In genomic region chr11:119206512-119207299, GRCh38 we compare ENCODE assay signal across 8 cellular contexts. TPM values are rescaled to one million over a fixed set of nuclear protein-coding genes. Genes with fewer than 3 reads are reported as not detected.
DNase-seq lines count a peak whose midpoint lies in the region; FAIRE-seq and TF ChIP-seq lines count a peak whose summit lies in the region.

No MANE protein-coding gene starts in this region.

- 0% methylated on average over 6 of the region's 40 CpGs; no CpG with 5 or more reads in 1 of the 2 experiments for WGBS in H1 (ENCODE audit: extremely low coverage in 1 of 2, insufficient coverage in 1 of 2, insufficient read length in 1 of 2, insufficient replicate concordance in 2 of 2, low coverage in 1 of 2, low lambda C conversion rate in 2 of 2, missing lambda C conversion rate in 1 of 2), 2 experiments

- H3K79me2 ChIP-seq in H1 (ENCODE audit: control insufficient read depth in 1 of 2, insufficient read depth in 2 of 2, low read length in 2 of 2): peaks cover 23 to 49% of the 10 kb centered on the region in 2 experiments

- peaks cover 2% of the 10 kb centered on the region for H3K36me3 Mint-ChIP-seq in activated CD4-positive, alpha-beta memory T cell treated with anti-CD3 and anti-CD28 coated beads for 36 hours

- peak overlapping the region; percentile 68 for H3K4me3 ChIP-seq in Jurkat, Clone E6-1 (ENCODE audit: low read length)
- H3K4me3 ChIP-seq in H1 (ENCODE audit: extremely low read depth in 1 of 4, insufficient read depth in 2 of 4, low read depth in 3 of 4, low read length in 4 of 4) (peak overlapping the region; percentile 92 to 100 (median 94)), mononuclear cell (ENCODE audit: low read length) (peak overlapping the region; percentile 83)

- no peak for TF ChIP-seq RAD21 in H1 (IDR thresholded peaks at IDR 0.05 in 1 of 2, conservative IDR thresholded peaks at IDR 0.05 in 1 of 2; ENCODE audit: low read depth in 2 of 2, low read length in 2 of 2)

- no peak for TF ChIP-seq CTCF in GM20000 (IDR thresholded peaks at IDR 0.05; ENCODE audit: extremely low read depth, missing control alignments)
- no peak for TF ChIP-seq CTCF in H1 (IDR thresholded peaks at IDR 0.05; ENCODE audit: control extremely low read depth in 1 of 3, insufficient read depth in 1 of 3, low read depth in 1 of 3, low read length in 3 of 3)

- H3K27me3 Mint-ChIP-seq in activated CD4-positive, alpha-beta memory T cell treated with anti-CD3 and anti-CD28 coated beads for 36 hours: no peaks in the 10 kb centered on the region

- TF ChIP-seq EP300 in H1 (IDR thresholded peaks at IDR 0.05; ENCODE audit: borderline replicate concordance in 1 of 2, low read depth in 2 of 2, low read length in 2 of 2): no peak

- H3K4ac ChIP-seq in H1 (replicated peaks; ENCODE audit: insufficient read length, low read depth, low read length): peak overlapping the region; percentile 72

- no peak for TF ChIP-seq POLR2A in H1 (IDR thresholded peaks at IDR 0.05; ENCODE audit: control extremely low read depth in 1 of 2, low read depth in 2 of 2, low read length in 2 of 2)

- 0 out of 2 replicates have a peak, but pooled peaks cover 3% of the 10 kb centered on the region for H3K79me1 ChIP-seq in H1 (ENCODE audit: low read depth, low read length)

- H3K9me3 ChIP-seq in H1 (ENCODE audit: insufficient read depth in 2 of 2, low read depth in 1 of 2, low read length in 1 of 2) (no peaks in the 10 kb centered on the region), mononuclear cell (ENCODE audit: low read depth, low read length) (no peaks in the 10 kb centered on the region)

- H2AFZ ChIP-seq in H1 (ENCODE audit: low read length): no peak overlapping the region

- peak overlapping the region; percentile 75 to 96 for H3K4me2 ChIP-seq in H1 (ENCODE audit: insufficient read depth in 1 of 2, low read depth in 2 of 2, low read length in 2 of 2)

- H2AK5ac ChIP-seq in H1 (ENCODE audit: low read depth, low read length): peak overlapping the region; percentile 39; the same call in 1 of the 2 replicates

- peak overlapping the region; percentile 91 for H3K4me3 Mint-ChIP-seq in activated CD4-positive, alpha-beta memory T cell treated with anti-CD3 and anti-CD28 coated beads for 36 hours

- CTCF ChIA-PET in activated CD4-positive, alpha-beta memory T cell treated with anti-CD3 and anti-CD28 coated beads for 36 hours (lab: Charles Lee): interaction anchor here (0.6 to 3.5 kb wide), 39 partner anchors 9 to 175 kb away, joined by 3 to 62 read pairs (median 5); partner anchors contain the start of genes C2CD2L, HYOU1 and MCAM
- CTCF ChIA-PET in H1 (lab: Charles Lee; ENCODE audit: partially characterized antibody): interaction anchor here (0.7 to 20.1 kb wide), 15 partner anchors 10 to 131 kb away, joined by 3 to 367 read pairs (median 3); partner anchors contain the start of gene ABCG4

- H2BK5ac ChIP-seq in H1 (ENCODE audit: low read depth, low read length): peak overlapping the region; percentile 95

- H4K5ac ChIP-seq in H1 (ENCODE audit: insufficient read length, low read depth, low read length): peak overlapping the region; percentile 90

- H3K14ac ChIP-seq in H1 (ENCODE audit: insufficient read length): peak overlapping the region; percentile 99

- peak overlapping the region; percentile 85 for H3K27ac Mint-ChIP-seq in activated CD4-positive, alpha-beta memory T cell treated with anti-CD3 and anti-CD28 coated beads for 36 hours

- H3K36me3 ChIP-seq in H1 (ENCODE audit: control insufficient read depth in 2 of 4, insufficient read depth in 4 of 4, low read length in 3 of 4): no peaks in the 10 kb centered on the region

- H3K18ac ChIP-seq in H1 (ENCODE audit: extremely low read depth, low read length): peak overlapping the region; percentile 97

- no peak overlapping the region for H2BK120ac ChIP-seq in H1 (replicated peaks; ENCODE audit: low read depth, low read length)

- peak overlapping the region; percentile 73 for H3K56ac ChIP-seq in H1 (replicated peaks; ENCODE audit: insufficient read length, low read depth, low read length)

- H2BK15ac ChIP-seq in H1 (ENCODE audit: low read length): 0 out of 2 replicates have a peak overlapping the region, but pooled peaks have one; percentile 8

- 0 out of 2 replicates have a peak overlapping the region, but pooled peaks have one; percentile 39 for H2BK12ac ChIP-seq in H1 (ENCODE audit: low read depth, low read length)

- H4K8ac ChIP-seq in H1 (ENCODE audit: extremely low read depth, insufficient read depth, low read length): peak overlapping the region; percentile 90; the same call in 1 of the 2 replicates

- no peak overlapping the region for H2BK20ac ChIP-seq in H1 (ENCODE audit: low read length)

- DNase-seq in C1 segment of cervical spinal cord (lab: John Stamatoyannopoulos, UW) (peak in 8 of 14 donors; percentile 17 to 72 (median 35)), GM20000 (ENCODE audit: low spot score) (peak; percentile 86), H1 (ENCODE audit: low read depth in 1 of 2, low spot score in 2 of 2) (peak in 1 of 2 experiments; percentile 81), GM19240 (ENCODE audit: insufficient read length, low spot score) (no peak)
- no peak for DNase-seq in Jurkat, Clone E6-1 (ENCODE audit: low read depth, low spot score)
- DNase-seq in activated CD4-positive, alpha-beta memory T cell treated with anti-CD3 and anti-CD28 coated beads for 36 hours: peak; percentile 74
- peak; percentile 1 to 16 for DNase-seq in stimulated activated CD8-positive, alpha-beta memory T cell treated with anti-CD3 and anti-CD28 coated beads, Interleukin-2, amount 100 ng/mL, for 1 hour (ENCODE audit: low read depth in 2 of 2)

- peak overlapping the region; percentile 70 to 85 (median 80) for H3K9ac ChIP-seq in H1 (replicated peaks in 1 of 4; ENCODE audit: extremely low read depth in 1 of 4, low read depth in 3 of 4, low read length in 3 of 4)

- H3K4me1 ChIP-seq in H1 (replicated peaks in 1 of 4; ENCODE audit: control insufficient read depth in 3 of 4, insufficient read depth in 4 of 4, low read length in 3 of 4): peaks cover 4 to 10% (median 6%) of the 10 kb centered on the region in 4 experiments; a peak in 6 of 7 replicates
- peaks cover 49% of the 10 kb centered on the region for H3K4me1 ChIP-seq in mononuclear cell (ENCODE audit: insufficient read depth, low read length)

- intact Hi-C loops in activated CD4-positive, alpha-beta memory T cell treated with anti-CD3 and anti-CD28 coated beads for 36 hours (cut with micrococcal nuclease): loop anchor here (1.0 to 2.0 kb wide), 4 partner anchors 12 to 100 kb away; no protein-coding TSS in a partner anchor

- H3K23me2 ChIP-seq in H1 (ENCODE audit: low read depth, low read length): peaks cover 9% of the 10 kb centered on the region

- H3K9me3 Mint-ChIP-seq in activated CD4-positive, alpha-beta memory T cell treated with anti-CD3 and anti-CD28 coated beads for 36 hours: no peaks in the 10 kb centered on the region

- peak overlapping the region; percentile 89; the same call in 1 of the 2 replicates for H3K27ac ChIP-seq in H1 (ENCODE audit: low read depth, low read length)

- peak overlapping the region; percentile 94 for H4K91ac ChIP-seq in H1 (replicated peaks; ENCODE audit: insufficient read length, low read length)

- H4K20me1 ChIP-seq in H1 (replicated peaks in 1 of 2; ENCODE audit: control insufficient read depth in 1 of 2, insufficient read depth in 2 of 2, low read length in 2 of 2): peaks cover 5 to 9% of the 10 kb centered on the region in 2 experiments

- no peak for FAIRE-seq in H1 (lab: Jason Lieb, UNC)

- H3K27me3 ChIP-seq in H1 (replicated peaks in 1 of 4; ENCODE audit: control insufficient read depth in 3 of 4, extremely low read depth in 1 of 4, insufficient read depth in 3 of 4, low read length in 3 of 4): no peaks in the 10 kb centered on the region
- no peaks in the 10 kb centered on the region for H3K27me3 ChIP-seq in mononuclear cell (ENCODE audit: insufficient read depth, low read length)

- H3K4me1 Mint-ChIP-seq in activated CD4-positive, alpha-beta memory T cell treated with anti-CD3 and anti-CD28 coated beads for 36 hours (ENCODE audit: low read depth): peaks cover 25% of the 10 kb centered on the region

- H3K23ac ChIP-seq in H1 (ENCODE audit: insufficient read length): no peak overlapping the region

- POLR2A ChIA-PET in activated CD4-positive, alpha-beta memory T cell treated with anti-CD3 and anti-CD28 coated beads for 36 hours (lab: Charles Lee): interaction anchor here (0.7 to 1.9 kb wide), 10 partner anchors 11 to 78 kb away, joined by 3 to 6 read pairs (median 4); no protein-coding TSS in a partner anchor
- POLR2A ChIA-PET in H1 (lab: Charles Lee; ENCODE audit: partially characterized antibody): interaction anchor here (0.6 to 2.5 kb wide), 16 partner anchors 9 to 131 kb away, joined by 3 to 13 read pairs (median 4); partner anchors contain the start of gene HINFP

RNA-seq across cellular contexts. Expression of gene CBL, which starts 0.6 kb away (rescaled TPM):
- 7.4 TPM for polyA plus RNA-seq in Jurkat, Clone E6-1 (2012; ENCODE audit: insufficient read depth, insufficient read length)
- 10 to 100 TPM; 30.8 to 31.2 TPM for total RNA-seq in activated CD4-positive, alpha-beta memory T cell treated with anti-CD3 and anti-CD28 coated beads for 36 hours
- 57.6 and 57.8 TPM in 2 replicates for total RNA-seq in H1 (2021; fragmentation: NEBNext Ultra II Directional; extraction: Animal tissue kit (Norgen Biotek cat#: 25700))
- 22.3 and 23.1 TPM in 2 replicates for polyA plus RNA-seq in H1 (2011; rRNA removed)
- polyA plus RNA-seq in H1 (2011; cell fraction: cytosol; rRNA removed): 20.2 TPM
- 20.2 TPM for polyA plus RNA-seq in H1 (2011; cell fraction: nucleus; rRNA removed)
- 16.4 to 25.4 TPM (median 21.1 TPM) in 4 replicates for polyA plus RNA-seq in H1 (2012, experiment 1 of 2)
- 2.4 TPM for polyA plus RNA-seq in H1 (2012, experiment 2 of 2)
- 17.2 TPM for polyA plus RNA-seq in H1 (2013, experiment 1 of 2)
- 16.4 TPM for polyA plus RNA-seq in H1 (2013, experiment 2 of 2)
- polyA minus RNA-seq in H1 (2011; rRNA and poly(A)+ RNA removed): 39.5 and 40.1 TPM in 2 replicates
- 23.2 TPM for polyA minus RNA-seq in H1 (2011; cell fraction: cytosol; rRNA and poly(A)+ RNA removed)
- 26.6 TPM for polyA minus RNA-seq in H1 (2011; cell fraction: nucleus; rRNA and poly(A)+ RNA removed)
- total RNA-seq in mononuclear cell: 16.0 TPM

RNA-seq across cellular contexts. Expression of gene NHERF4, which starts 21.4 kb away (rescaled TPM):
- polyA plus RNA-seq in Jurkat, Clone E6-1 (2012; ENCODE audit: insufficient read depth, insufficient read length): not detected
- under 1 TPM in 1 of 2 experiments, not detected in 1; 0.36 TPM for total RNA-seq in activated CD4-positive, alpha-beta memory T cell treated with anti-CD3 and anti-CD28 coated beads for 36 hours
- total RNA-seq in H1 (2021; fragmentation: NEBNext Ultra II Directional; extraction: Animal tissue kit (Norgen Biotek cat#: 25700)): not detected in 2 replicates
- polyA plus RNA-seq in H1 (2011; rRNA removed): 0.05 and 0.20 TPM in 2 replicates
- polyA plus RNA-seq in H1 (2011; cell fraction: cytosol; rRNA removed): 0.06 TPM
- 1.0 TPM for polyA plus RNA-seq in H1 (2011; cell fraction: nucleus; rRNA removed)
- 0.11 to 0.41 TPM (median 0.19 TPM) in 3 of 4 replicates, not detected in the other for polyA plus RNA-seq in H1 (2012, experiment 1 of 2)
- 0.08 TPM for polyA plus RNA-seq in H1 (2012, experiment 2 of 2)
- polyA plus RNA-seq in H1 (2013, experiment 1 of 2): not detected
- 0.11 TPM for polyA plus RNA-seq in H1 (2013, experiment 2 of 2)
- 0.28 TPM in 1 of 2 replicates, not detected in the other for polyA minus RNA-seq in H1 (2011; rRNA and poly(A)+ RNA removed)
- polyA minus RNA-seq in H1 (2011; cell fraction: cytosol; rRNA and poly(A)+ RNA removed): not detected
- not detected for polyA minus RNA-seq in H1 (2011; cell fraction: nucleus; rRNA and poly(A)+ RNA removed)
- not detected for total RNA-seq in mononuclear cell

RNA-seq across cellular contexts. Expression of gene NLRX1, which starts 38.2 kb away (rescaled TPM):
- 13.3 TPM for polyA plus RNA-seq in Jurkat, Clone E6-1 (2012; ENCODE audit: insufficient read depth, insufficient read length)
- 10 to 100 TPM; 18.4 to 18.7 TPM for total RNA-seq in activated CD4-positive, alpha-beta memory T cell treated with anti-CD3 and anti-CD28 coated beads for 36 hours
- total RNA-seq in H1 (2021; fragmentation: NEBNext Ultra II Directional; extraction: Animal tissue kit (Norgen Biotek cat#: 25700)): 12.9 and 13.2 TPM in 2 replicates
- polyA plus RNA-seq in H1 (2011; rRNA removed): 18.6 and 30.5 TPM in 2 replicates
- 18.6 TPM for polyA plus RNA-seq in H1 (2011; cell fraction: cytosol; rRNA removed)
- 42.3 TPM for polyA plus RNA-seq in H1 (2011; cell fraction: nucleus; rRNA removed)
- 9.7 to 18.1 TPM (median 14.2 TPM) in 4 replicates for polyA plus RNA-seq in H1 (2012, experiment 1 of 2)
- 16.4 TPM for polyA plus RNA-seq in H1 (2012, experiment 2 of 2)
- 10.0 TPM for polyA plus RNA-seq in H1 (2013, experiment 1 of 2)
- polyA plus RNA-seq in H1 (2013, experiment 2 of 2): 9.6 TPM
- polyA minus RNA-seq in H1 (2011; rRNA and poly(A)+ RNA removed): 18.7 and 19.9 TPM in 2 replicates
- 15.4 TPM for polyA minus RNA-seq in H1 (2011; cell fraction: cytosol; rRNA and poly(A)+ RNA removed)
- 21.6 TPM for polyA minus RNA-seq in H1 (2011; cell fraction: nucleus; rRNA and poly(A)+ RNA removed)
- 4.7 TPM for total RNA-seq in mononuclear cell

RNA-seq across cellular contexts. Expression of gene ABCG4, which starts 57.9 kb away (rescaled TPM):
- 0.68 TPM for polyA plus RNA-seq in Jurkat, Clone E6-1 (2012; ENCODE audit: insufficient read depth, insufficient read length)
- not detected for total RNA-seq in activated CD4-positive, alpha-beta memory T cell treated with anti-CD3 and anti-CD28 coated beads for 36 hours
- total RNA-seq in H1 (2021; fragmentation: NEBNext Ultra II Directional; extraction: Animal tissue kit (Norgen Biotek cat#: 25700)): 2.3 and 2.9 TPM in 2 replicates
- 1.8 and 2.9 TPM in 2 replicates for polyA plus RNA-seq in H1 (2011; rRNA removed)
- 1.3 TPM for polyA plus RNA-seq in H1 (2011; cell fraction: cytosol; rRNA removed)
- polyA plus RNA-seq in H1 (2011; cell fraction: nucleus; rRNA removed): 4.5 TPM
- polyA plus RNA-seq in H1 (2012, experiment 1 of 2): 1.5 to 2.0 TPM (median 1.9 TPM) in 4 replicates
- 1.0 TPM for polyA plus RNA-seq in H1 (2012, experiment 2 of 2)
- 1.5 TPM for polyA plus RNA-seq in H1 (2013, experiment 1 of 2)
- polyA plus RNA-seq in H1 (2013, experiment 2 of 2): 1.5 TPM
- 2.5 and 3.1 TPM in 2 replicates for polyA minus RNA-seq in H1 (2011; rRNA and poly(A)+ RNA removed)
- polyA minus RNA-seq in H1 (2011; cell fraction: cytosol; rRNA and poly(A)+ RNA removed): 1.0 TPM
- polyA minus RNA-seq in H1 (2011; cell fraction: nucleus; rRNA and poly(A)+ RNA removed): 2.5 TPM
- 0.10 TPM for total RNA-seq in mononuclear cell

Comparison
In these comparisons a context has a peak if more than half of its experiments do, and no peak if none do; other contexts are left out.
1. DNase-seq: peak in C1 segment of cervical spinal cord (8 of 14), GM20000 (single experiment), activated CD4-positive, alpha-beta memory T cell treated with anti-CD3 and anti-CD28 coated beads for 36 hours (single experiment) and stimulated activated CD8-positive, alpha-beta memory T cell treated with anti-CD3 and anti-CD28 coated beads, Interleukin-2, amount 100 ng/mL, for 1 hour (2 of 2); none in Jurkat, Clone E6-1 (single experiment) and GM19240 (single experiment).
2. Peak in every context shown above with its lines, with median percentiles within 50 percentile points of each other: H3K4me3 ChIP-seq.